In the genomic region with DNA sequence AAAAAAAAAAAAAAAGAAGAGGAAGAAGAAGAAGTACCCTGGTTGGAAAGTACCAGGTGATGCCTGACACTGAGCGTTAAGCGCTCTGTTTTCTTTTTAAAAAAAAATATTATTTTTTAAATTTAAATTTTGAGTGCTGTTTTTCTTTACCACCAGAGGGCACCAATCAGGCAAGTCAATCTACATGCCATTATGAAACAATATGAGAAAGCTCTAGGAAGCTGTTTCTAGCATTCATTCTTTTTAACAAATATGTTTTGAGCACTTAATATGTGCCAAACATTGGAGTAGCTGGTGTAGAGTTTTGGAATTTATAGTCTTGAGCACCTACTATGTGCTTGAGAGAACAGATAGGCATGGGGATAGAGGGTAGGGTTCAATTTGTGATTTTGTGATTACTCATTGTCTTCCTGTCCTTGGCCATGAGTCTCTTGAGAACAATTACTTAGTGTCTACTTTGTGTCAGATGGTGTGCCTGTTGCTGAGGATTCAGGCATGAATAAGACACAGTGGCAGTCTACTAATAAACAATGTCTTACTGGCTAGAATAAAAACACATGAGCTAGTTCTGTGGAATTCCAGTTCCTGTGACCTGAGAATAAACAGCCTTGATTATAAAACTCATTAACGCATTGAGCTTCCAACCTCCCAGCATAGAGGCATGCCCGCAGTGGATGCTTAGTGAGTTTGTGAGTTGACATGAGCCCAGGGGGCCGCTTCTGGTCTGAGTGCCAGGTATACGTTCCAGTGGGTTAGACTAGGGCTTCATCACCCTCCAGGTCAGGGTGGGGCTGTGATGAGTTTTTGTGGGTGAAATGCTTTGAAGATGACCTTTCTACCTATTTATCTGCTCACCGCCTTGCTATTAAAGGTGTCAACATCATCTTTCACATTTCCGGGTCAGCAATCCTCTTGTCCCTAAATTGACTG, we compare ENCODE assay signal across 8 cellular contexts. TPM values are rescaled to one million over a fixed set of nuclear protein-coding genes. Genes with fewer than 3 reads are reported as not detected.
A peak's percentile ranks its signal among the peaks of the same experiment; 100 is the strongest.
DNase-seq lines count a peak whose midpoint lies in the region; ATAC-seq, FAIRE-seq and TF ChIP-seq lines count a peak whose summit lies in the region.

No MANE protein-coding gene starts in this region.

- POLR2A ChIA-PET in GM12878 (lab: Charles Lee): interaction anchor here (0.6 to 1.4 kb wide), 8 partner anchors 9 to 428 kb away, joined by 3 to 8 read pairs (median 4); no protein-coding TSS in a partner anchor

- in situ Hi-C loops in GM12878 (cut with MboI): no loop called here

- no peaks in the 10 kb centered on the region for H3K9me3 ChIP-seq in GM12878 (replicated peaks; ENCODE audit: control insufficient read depth, insufficient read depth, low read length)
- H3K9me3 ChIP-seq in kidney (ENCODE audit: control insufficient read depth in 1 of 2, low read length in 2 of 2): no peaks in the 10 kb centered on the region
- H3K9me3 ChIP-seq in stomach smooth muscle (ENCODE audit: control insufficient read depth in 2 of 2, low read length in 2 of 2): no peaks in the 10 kb centered on the region

- H3K36me3 ChIP-seq in GM12878 (ENCODE audit: control insufficient read depth in 2 of 2, insufficient read depth in 2 of 2, low read length in 1 of 2): no peaks in the 10 kb centered on the region
- no peaks in the 10 kb centered on the region for H3K36me3 ChIP-seq in kidney (ENCODE audit: control insufficient read depth in 1 of 2, insufficient read depth in 2 of 2, low read length in 2 of 2)
- no peaks in the 10 kb centered on the region for H3K36me3 ChIP-seq in stomach smooth muscle (ENCODE audit: control insufficient read depth in 2 of 2, insufficient read depth in 2 of 2, low read length in 2 of 2)

- H3K9ac ChIP-seq in GM12878 (ENCODE audit: control insufficient read depth, insufficient read depth, low read length): no peak overlapping the region
- peak overlapping the region in 1 of 2 donors; percentile 34 for H3K9ac ChIP-seq in kidney (ENCODE audit: low read length in 2 of 2)
- H3K9ac ChIP-seq in stomach smooth muscle (ENCODE audit: low read length in 2 of 2): no peak overlapping the region

- peak overlapping the region; percentile 85 for H2AFZ ChIP-seq in GM12878 (ENCODE audit: control insufficient read depth, low read depth, low read length)

- no peaks in the 10 kb centered on the region for H4K20me1 ChIP-seq in GM12878 (ENCODE audit: control insufficient read depth, insufficient read depth)

- SMC1A ChIA-PET in GM12878 (lab: Charles Lee; ENCODE audit: uncharacterized antibody, unreplicated experiment): interaction anchor here (0.7 to 4.7 kb wide), 18 partner anchors 11 to 564 kb away, joined by 3 to 77 read pairs (median 6); no protein-coding TSS in a partner anchor

- CTCF ChIA-PET in GM12878 (lab: Yijun Ruan, JAX): interaction anchor here (0.6 to 6.5 kb wide), 46 partner anchors 9 to 564 kb away, joined by 3 to 128 read pairs (median 4); no protein-coding TSS in a partner anchor

- peak; percentile 74 to 76 for DNase-seq in AML-193 (lab: John Stamatoyannopoulos, UW)
- peak; percentile 66 for DNase-seq in NCI-H69 (lab: John Stamatoyannopoulos, UW)
- DNase-seq in GM12878 (ENCODE audit: low read depth, low spot score): no peak
- DNase-seq in kidney: peak; percentile 61
- no peak for DNase-seq in stimulated activated CD4-positive, alpha-beta T cell treated with anti-CD3 and anti-CD28 coated beads, Interleukin-4, amount 100 ng/mL, for 1 hour

- BruUV-seq in GM12878 (replicated peaks; lab: Mats Ljungman, UMichigan): no TSS peak

- H3K4me1 ChIP-seq in GM12878 (ENCODE audit: control insufficient read depth, insufficient read depth, low read length): peaks cover 11% of the 10 kb centered on the region
- peaks cover 14 to 26% of the 10 kb centered on the region in 2 donors for H3K4me1 ChIP-seq in kidney (ENCODE audit: control insufficient read depth in 1 of 2, insufficient read depth in 1 of 2, low read depth in 1 of 2, low read length in 2 of 2)
- H3K4me1 ChIP-seq in stomach smooth muscle (ENCODE audit: control insufficient read depth, insufficient read depth, low read length): peaks cover 18% of the 10 kb centered on the region

- peaks cover 19% of the 10 kb centered on the region for H3K79me2 ChIP-seq in GM12878 (ENCODE audit: control insufficient read depth, insufficient read depth, low read length)

- H3K4me2 ChIP-seq in GM12878 (ENCODE audit: control insufficient read depth, insufficient read depth): peak overlapping the region; percentile 44; the same call in 1 of the 2 replicates

- TF ChIP-seq CTCF in GM12873 (IDR thresholded peaks at IDR 0.05; ENCODE audit: insufficient read depth, low read depth, low read length, missing control alignments) (peak; percentile 49), GM12878 (IDR thresholded peaks at IDR 0.05 in 2 of 3, conservative IDR thresholded peaks at IDR 0.05 in 1 of 3; ENCODE audit: control insufficient read depth in 2 of 3, extremely low read depth in 1 of 3, insufficient read depth in 1 of 3, low read depth in 3 of 3, low read length in 3 of 3) (peak; percentile 49 to 54 (median 50); a peak in 4 of 6 replicates), kidney (IDR thresholded peaks at IDR 0.05; ENCODE audit: borderline replicate concordance, extremely low read depth, insufficient read depth) (peak; percentile 62)

- H3K27me3 ChIP-seq in GM12878 (replicated peaks in 1 of 2; ENCODE audit: control insufficient read depth in 2 of 2, insufficient read depth in 2 of 2, low read length in 1 of 2): no peaks in the 10 kb centered on the region
- H3K27me3 ChIP-seq in stomach smooth muscle (ENCODE audit: control insufficient read depth in 1 of 2, insufficient read depth in 2 of 2, low read length in 2 of 2): no peaks in the 10 kb centered on the region

- H3K27ac ChIP-seq in GM12878 (ENCODE audit: control insufficient read depth, insufficient read depth): peak overlapping the region; percentile 9; the same call in 1 of the 2 replicates
- peak overlapping the region; percentile 71 to 87 for H3K27ac ChIP-seq in kidney (ENCODE audit: low read depth in 2 of 2, low read length in 2 of 2)
- peak overlapping the region; percentile 33 for H3K27ac ChIP-seq in stomach smooth muscle (ENCODE audit: low read length)

- TF ChIP-seq RAD21 in GM12878 (IDR thresholded peaks at IDR 0.05; ENCODE audit: insufficient read depth, low read depth, low read length): peak; percentile 70

- RAD21 ChIA-PET in GM12878 (lab: Charles Lee; ENCODE audit: unreplicated experiment): interaction anchor here (0.7 to 5.2 kb wide), 19 partner anchors 9 to 450 kb away, joined by 3 to 66 read pairs (median 4); partner anchors contain the start of gene AQP3

- 48% methylated on average over 8 of the region's 8 CpGs for WGBS in GM12878 (ENCODE audit: insufficient coverage, insufficient replicate concordance, low lambda C conversion rate, missing lambda C conversion rate)

- ATAC-seq in GM12878 (peak; percentile 14), HG02938 (IDR thresholded peaks at IDR 0.05; ENCODE audit: unreplicated experiment) (no peak)

- FAIRE-seq in GM12878 (lab: Jason Lieb, UNC) (no peak), kidney (lab: Jason Lieb, UNC) (peak; percentile 70)

- TF ChIP-seq POLR2A in GM12878 (IDR thresholded peaks at IDR 0.05; ENCODE audit: low read depth, low read length): no peak

- intact Hi-C loops in GM12878 (cut with micrococcal nuclease; ENCODE audit: unreplicated experiment) (loop anchor here (1.0 kb wide), 1 partner anchor 38 kb away; no protein-coding TSS in a partner anchor), kidney (cut with DNase I) (no loop called here)

- TF ChIP-seq EP300 in GM12878 (IDR thresholded peaks at IDR 0.05; ENCODE audit: borderline replicate concordance in 1 of 2, control insufficient read depth in 1 of 2, low read depth in 2 of 2, low read length in 2 of 2): no peak

- no peak overlapping the region for H3K4me3 ChIP-seq in GM12878
- no peak overlapping the region for H3K4me3 ChIP-seq in kidney (ENCODE audit: low read length in 2 of 2)
- H3K4me3 ChIP-seq in stomach smooth muscle (ENCODE audit: low read length in 2 of 2): no peak overlapping the region

RNA-seq across cellular contexts. Expression of gene UBE2R2, which starts 3.0 kb away (rescaled TPM):
- total RNA-seq in GM12878 (2013; cell fraction: nucleolus; rRNA removed): 26.1 and 27.4 TPM in 2 replicates
- 9.9 and 10.7 TPM in 2 replicates for total RNA-seq in GM12878 (2014; rRNA removed)
- 17.2 and 17.6 TPM in 2 replicates for total RNA-seq in GM12878 (2014; rRNA removed; fragmentation: Illumina TruSeq; extraction: Trizol)
- total RNA-seq in GM12878 (2021): 32.8 and 33.8 TPM in 2 replicates
- 30.5 TPM for polyA plus RNA-seq in GM12878 (2011; ENCODE audit: low read depth)
- 23.5 and 27.1 TPM in 2 replicates for polyA plus RNA-seq in GM12878 (2011; rRNA removed)
- 13.3 and 20.0 TPM in 2 replicates for polyA plus RNA-seq in GM12878 (2011; cell fraction: cytosol; rRNA removed)
- polyA plus RNA-seq in GM12878 (2011; cell fraction: nucleus; rRNA removed): 12.4 and 13.9 TPM in 2 replicates
- 34.6 and 39.5 TPM in 2 replicates for polyA plus RNA-seq in GM12878 (2012)
- 31.8 and 39.2 TPM in 2 replicates for polyA plus RNA-seq in GM12878 (2014; fragmentation: Illumina TruSeq; extraction: Trizol)
- 10 to 100 TPM; 11.4 to 17.2 TPM for polyA plus RNA-seq in GM12878 (2014; fragmentation: Nextera tagmentation; extraction: Ambion mirVana)
- polyA plus RNA-seq in GM12878 (2014; rRNA removed): 17.4 and 18.0 TPM in 2 replicates
- 10 to 100 TPM in 1 of 2 experiments, 1 to 10 TPM in 1; 7.2 to 10.1 TPM for polyA plus RNA-seq in GM12878 (2016; fragmentation: Nextera tagmentation; extraction: Ambion mirVana)
- polyA minus RNA-seq in GM12878 (2011; rRNA and poly(A)+ RNA removed): 25.9 and 30.6 TPM in 2 replicates
- 14.3 and 15.2 TPM in 2 replicates for polyA minus RNA-seq in GM12878 (2011; cell fraction: cytosol; rRNA and poly(A)+ RNA removed)
- 8.1 and 15.0 TPM in 2 replicates for polyA minus RNA-seq in GM12878 (2011; cell fraction: nucleus; rRNA and poly(A)+ RNA removed)
- 32.2 TPM for total RNA-seq in kidney
- 26.1 TPM for polyA plus RNA-seq in kidney (ENCODE audit: insufficient read depth, low read depth, low replicate concordance)

RNA-seq across cellular contexts. Expression of gene PRSS3, which starts 18.6 kb away (rescaled TPM):
- total RNA-seq in GM12878 (2013; cell fraction: nucleolus; rRNA removed): not detected in 2 replicates
- total RNA-seq in GM12878 (2014; rRNA removed) (not detected in 2 replicates), GM12878 (2014; rRNA removed; fragmentation: Illumina TruSeq; extraction: Trizol) (not detected in 2 replicates), GM12878 (2021) (0.54 and 0.98 TPM in 2 replicates), kidney (0.79 TPM)
- polyA plus RNA-seq in GM12878 (2011; ENCODE audit: low read depth): not detected
- polyA plus RNA-seq in GM12878 (2011; rRNA removed) (not detected in 2 replicates), GM12878 (2014; fragmentation: Illumina TruSeq; extraction: Trizol) (not detected in 2 replicates), GM12878 (2014; fragmentation: Nextera tagmentation; extraction: Ambion mirVana) (not detected), GM12878 (2014; rRNA removed) (not detected in 2 replicates), GM12878 (2016; fragmentation: Nextera tagmentation; extraction: Ambion mirVana) (not detected), kidney (ENCODE audit: insufficient read depth, low read depth, low replicate concordance) (2.8 TPM)
- not detected in 2 replicates for polyA plus RNA-seq in GM12878 (2011; cell fraction: cytosol; rRNA removed)
- polyA plus RNA-seq in GM12878 (2011; cell fraction: nucleus; rRNA removed): not detected in 2 replicates
- polyA plus RNA-seq in GM12878 (2012): not detected in 2 replicates
- polyA minus RNA-seq in GM12878 (2011; rRNA and poly(A)+ RNA removed): not detected in 2 replicates
- polyA minus RNA-seq in GM12878 (2011; cell fraction: cytosol; rRNA and poly(A)+ RNA removed): not detected in 2 replicates
- polyA minus RNA-seq in GM12878 (2011; cell fraction: nucleus; rRNA and poly(A)+ RNA removed): not detected in 2 replicates

Comparison
In these comparisons a context has a peak if more than half of its experiments do, and no peak if none do; other contexts are left out.
1. DNase-seq: peak in AML-193 (2 of 2), NCI-H69 (single experiment) and kidney (single experiment); none in GM12878 (single experiment) and stimulated activated CD4-positive, alpha-beta T cell treated with anti-CD3 and anti-CD28 coated beads, Interleukin-4, amount 100 ng/mL, for 1 hour (single experiment).
2. H3K27ac ChIP-seq: peak in every context shown above with its lines; median percentile 79 in kidney; 33 in stomach smooth muscle; 9 in GM12878.
3. Peak in every context shown above with its lines, with median percentiles within 50 percentile points of each other: CTCF ChIP-seq.